Comparison of ENCODE assay signal across 19 cellular contexts in genomic region chr1:183368213-183369108, GRCh38. TPM values are rescaled to one million over a fixed set of nuclear protein-coding genes. Genes with fewer than 3 reads are reported as not detected.
DNase-seq lines count a peak whose midpoint lies in the region; ATAC-seq and TF ChIP-seq lines count a peak whose summit lies in the region.
"Had no signal": no experiment of that assay in that cellular context is flagged by ENCODE, and none has a peak within 500 bp of the region (broad histone marks: within the 10 kb centered on the region; RNA-seq: fewer than 3 reads in every experiment).

No MANE protein-coding gene starts in this region.

- peaks cover 10% of the 10 kb centered on the region; the same call in 1 of the 2 replicates for H3K4me1 ChIP-seq in GM23338 (ENCODE audit: insufficient read depth)
- no peaks in the 10 kb centered on the region for H3K4me1 ChIP-seq in endodermal cell (ENCODE audit: control insufficient read depth, insufficient read depth, low read length)
- H3K4me1 ChIP-seq in neural progenitor cell = no peaks in the 10 kb centered on the region
- H3K4me1 ChIP-seq in mesenchymal stem cell (ENCODE audit: control insufficient read depth, insufficient read depth, low read depth, low read length) = no peaks in the 10 kb centered on the region
- H3K4me1 ChIP-seq: esophagus squamous epithelium, prostate gland had no signal

- H3K9me3 Mint-ChIP-seq in GM23338 (no peaks in the 10 kb centered on the region), endodermal cell (no peaks in the 10 kb centered on the region), neural progenitor cell (no peaks in the 10 kb centered on the region)
- no peaks in the 10 kb centered on the region for H3K9me3 Mint-ChIP-seq in activated CD8-positive, alpha-beta memory T cell treated with anti-CD3 and anti-CD28 coated beads, Interleukin-2, amount 10 ng/mL, durations not matched to agents 7 days and 5 days (ENCODE audit: low read depth)
- H3K9me3 Mint-ChIP-seq: activated naive CD4-positive, alpha-beta T cell treated with anti-CD3 and anti-CD28 coated beads, Interleukin-2, amount 10 ng/mL, durations not matched to agents 7 days and 5 days; activated T-cell treated with anti-CD3 and anti-CD28 coated beads, Interleukin-2, amount 50 U/mL, for 72 hours; central memory CD8-positive, alpha-beta T cell; nephron had no signal

- H3K27ac ChIP-seq in GM23338 (ENCODE audit: low read depth) (no peak overlapping the region), endodermal cell (ENCODE audit: low read depth, low read length) (no peak overlapping the region), neural progenitor cell (no peak overlapping the region), mesenchymal stem cell (ENCODE audit: low read length, poor library complexity, severe bottlenecking) (no peak overlapping the region)
- H3K27ac ChIP-seq: esophagus squamous epithelium, prostate gland had no signal

- H3K36me3 ChIP-seq in GM23338 (ENCODE audit: insufficient read depth) (no peaks in the 10 kb centered on the region), endodermal cell (ENCODE audit: control insufficient read depth, insufficient read depth, low read length) (no peaks in the 10 kb centered on the region), neural progenitor cell (no peaks in the 10 kb centered on the region), mesenchymal stem cell (ENCODE audit: control insufficient read depth in 1 of 2, insufficient read depth in 2 of 2, low read depth in 1 of 2, low read length in 2 of 2) (no peaks in the 10 kb centered on the region)
- H3K36me3 ChIP-seq: esophagus squamous epithelium, prostate gland had no signal

- 89 to 95% methylated on average over 8 to 11 of the region's 11 CpGs for WGBS in endodermal cell (ENCODE audit: insufficient coverage in 1 of 2, insufficient read length in 1 of 2), 2 experiments
- WGBS in mesenchymal stem cell = 85% methylated on average over 9 of the region's 11 CpGs

- H4K20me1 ChIP-seq in GM23338 (replicated peaks; ENCODE audit: insufficient read depth) = no peaks in the 10 kb centered on the region
- no peaks in the 10 kb centered on the region for H4K20me1 ChIP-seq in neural progenitor cell (ENCODE audit: low read depth)

- no peak overlapping the region for H2BK120ac ChIP-seq in mesenchymal stem cell (ENCODE audit: low read depth, low read length)

- H3K36me3 Mint-ChIP-seq in GM23338 (ENCODE audit: low read depth) (no peaks in the 10 kb centered on the region), endodermal cell (ENCODE audit: low read depth) (no peaks in the 10 kb centered on the region), neural progenitor cell (no peaks in the 10 kb centered on the region)
- no peaks in the 10 kb centered on the region for H3K36me3 Mint-ChIP-seq in activated CD8-positive, alpha-beta memory T cell treated with anti-CD3 and anti-CD28 coated beads, Interleukin-2, amount 10 ng/mL, durations not matched to agents 7 days and 5 days
- H3K36me3 Mint-ChIP-seq: activated naive CD4-positive, alpha-beta T cell treated with anti-CD3 and anti-CD28 coated beads, Interleukin-2, amount 10 ng/mL, durations not matched to agents 7 days and 5 days had no signal

- H2BK5ac ChIP-seq in mesenchymal stem cell (ENCODE audit: low read depth, low read length, poor library complexity, severe bottlenecking) = no peak overlapping the region

- CTCF ChIA-PET in activated CD8-positive, alpha-beta memory T cell treated with anti-CD3 and anti-CD28 coated beads, Interleukin-2, amount 10 ng/mL, durations not matched to agents 7 days and 5 days (lab: Charles Lee) = no interaction called here

- no peak overlapping the region for H2BK15ac ChIP-seq in mesenchymal stem cell (ENCODE audit: low read depth, poor library complexity, severe bottlenecking)

- ATAC-seq in GM23338 = peak; percentile 77
- ATAC-seq in activated CD8-positive, alpha-beta memory T cell treated with anti-CD3 and anti-CD28 coated beads, Interleukin-2, amount 10 ng/mL, durations not matched to agents 7 days and 5 days = no peak
- ATAC-seq: activated T-cell treated with anti-CD3 and anti-CD28 coated beads, Interleukin-2, amount 50 U/mL, for 72 hours had no signal

- H3K79me2 ChIP-seq in GM23338 (replicated peaks; ENCODE audit: insufficient read depth) = no peaks in the 10 kb centered on the region
- no peaks in the 10 kb centered on the region for H3K79me2 ChIP-seq in neural progenitor cell (ENCODE audit: low read depth)

- no peak overlapping the region for H3K4ac ChIP-seq in mesenchymal stem cell (ENCODE audit: low read depth in 1 of 2, low read length in 2 of 2)

- no peak overlapping the region for H3K9ac ChIP-seq in endodermal cell (ENCODE audit: extremely low read depth, low read length, poor library complexity, severe bottlenecking)
- no peak overlapping the region for H3K9ac ChIP-seq in neural progenitor cell
- H3K9ac ChIP-seq in mesenchymal stem cell (ENCODE audit: low read length) = no peak overlapping the region

- H3K23ac ChIP-seq in mesenchymal stem cell (ENCODE audit: low read length in 2 of 2) = no peak overlapping the region

- H3K4me3 Mint-ChIP-seq in GM23338 = no peak overlapping the region
- no peak overlapping the region for H3K4me3 Mint-ChIP-seq in endodermal cell
- H3K4me3 Mint-ChIP-seq in neural progenitor cell = no peak overlapping the region
- H3K4me3 Mint-ChIP-seq in activated CD8-positive, alpha-beta memory T cell treated with anti-CD3 and anti-CD28 coated beads, Interleukin-2, amount 10 ng/mL, durations not matched to agents 7 days and 5 days = no peak overlapping the region
- H3K4me3 Mint-ChIP-seq: activated naive CD4-positive, alpha-beta T cell treated with anti-CD3 and anti-CD28 coated beads, Interleukin-2, amount 10 ng/mL, durations not matched to agents 7 days and 5 days; activated T-cell treated with anti-CD3 and anti-CD28 coated beads, Interleukin-2, amount 50 U/mL, for 72 hours; central memory CD8-positive, alpha-beta T cell; nephron had no signal

- H2BK12ac ChIP-seq in mesenchymal stem cell (ENCODE audit: low read length in 2 of 2) = no peak overlapping the region

- peak; percentile 15 to 59; a peak in 3 of 4 replicates for TF ChIP-seq CTCF in GM23338 (conservative IDR thresholded peaks at IDR 0.05; ENCODE audit: low read depth in 2 of 2)
- peak; percentile 19 for TF ChIP-seq CTCF in endodermal cell (conservative IDR thresholded peaks at IDR 0.05)
- peak; percentile 18 for TF ChIP-seq CTCF in neural progenitor cell (IDR thresholded peaks at IDR 0.05)

- H3K9me3 ChIP-seq in endodermal cell (ENCODE audit: control insufficient read depth, low read length) (no peaks in the 10 kb centered on the region), neural progenitor cell (ENCODE audit: low read depth) (no peaks in the 10 kb centered on the region), mesenchymal stem cell (ENCODE audit: control insufficient read depth, low read length) (no peaks in the 10 kb centered on the region)
- H3K9me3 ChIP-seq: esophagus squamous epithelium, prostate gland had no signal

- no peaks in the 10 kb centered on the region for H3K79me1 ChIP-seq in mesenchymal stem cell (replicated peaks; ENCODE audit: low read length, poor library complexity, severe bottlenecking)

- H3K18ac ChIP-seq in mesenchymal stem cell (ENCODE audit: low read depth in 1 of 2, low read length in 2 of 2) = no peak overlapping the region

- no peak overlapping the region for H4K8ac ChIP-seq in mesenchymal stem cell (ENCODE audit: low read length)

- H3K4me1 Mint-ChIP-seq in GM23338 (peaks cover 21% of the 10 kb centered on the region), endodermal cell (peaks cover 24% of the 10 kb centered on the region), neural progenitor cell (peaks cover 25% of the 10 kb centered on the region)
- no peaks in the 10 kb centered on the region for H3K4me1 Mint-ChIP-seq in activated CD8-positive, alpha-beta memory T cell treated with anti-CD3 and anti-CD28 coated beads, Interleukin-2, amount 10 ng/mL, durations not matched to agents 7 days and 5 days
- H3K4me1 Mint-ChIP-seq: activated naive CD4-positive, alpha-beta T cell treated with anti-CD3 and anti-CD28 coated beads, Interleukin-2, amount 10 ng/mL, durations not matched to agents 7 days and 5 days; central memory CD8-positive, alpha-beta T cell had no signal

- H2AFZ ChIP-seq in GM23338 (no peak overlapping the region), neural progenitor cell (replicated peaks) (no peak overlapping the region), mesenchymal stem cell (ENCODE audit: low read depth, low read length) (no peak overlapping the region)

- H3K4me3 ChIP-seq in GM23338 = no peak overlapping the region
- H3K4me3 ChIP-seq in endodermal cell (ENCODE audit: low read length) = no peak overlapping the region
- H3K4me3 ChIP-seq in neural progenitor cell = no peak overlapping the region
- H3K4me3 ChIP-seq in mesenchymal stem cell (ENCODE audit: insufficient read depth in 1 of 2, low read depth in 1 of 2, low read length in 2 of 2) = no peak overlapping the region
- H3K4me3 ChIP-seq: esophagus squamous epithelium, prostate gland had no signal

- H3K14ac ChIP-seq in mesenchymal stem cell (ENCODE audit: low read length in 2 of 2) = no peak overlapping the region

- no peaks in the 10 kb centered on the region for H3K9me2 ChIP-seq in GM23338 (ENCODE audit: insufficient read depth)

- H3K27me3 ChIP-seq in GM23338 (ENCODE audit: insufficient read depth) (no peaks in the 10 kb centered on the region), endodermal cell (ENCODE audit: control insufficient read depth, insufficient read depth, low read length, poor library complexity, severe bottlenecking) (no peaks in the 10 kb centered on the region), neural progenitor cell (no peaks in the 10 kb centered on the region), mesenchymal stem cell (ENCODE audit: control insufficient read depth in 1 of 2, insufficient read depth in 1 of 2, low read length in 2 of 2) (peaks cover 33 to 39% of the 10 kb centered on the region in 2 experiments)

- DNase-seq in GM23338 (ENCODE audit: low spot score) = peak; percentile 42
- peak; percentile 20 for DNase-seq in NCI-H2227 treated with DMSO at 0.1 percent for 48 hours (lab: John Stamatoyannopoulos, UW)
- DNase-seq in endodermal cell = peak; percentile 57
- DNase-seq in neural progenitor cell (ENCODE audit: low spot score) = no peak
- DNase-seq in AG08395 (ENCODE audit: low spot score) = no peak
- no peak for DNase-seq in SK-N-DZ (ENCODE audit: low spot score)
- DNase-seq in mesenchymal stem cell = no peak
- DNase-seq in activated CD8-positive, alpha-beta memory T cell treated with anti-CD3 and anti-CD28 coated beads, Interleukin-2, amount 10 ng/mL, durations not matched to agents 7 days and 5 days = no peak
- DNase-seq: activated CD4-positive, CD25-positive, alpha-beta regulatory T cell treated with anti-CD3 and anti-CD28 coated beads, Interleukin-2, amount 50 U/mL, for 72 hours; activated naive CD4-positive, alpha-beta T cell treated with anti-CD3 and anti-CD28 coated beads, Interleukin-2, amount 10 ng/mL, durations not matched to agents 7 days and 5 days; activated T-cell treated with anti-CD3 and anti-CD28 coated beads, Interleukin-2, amount 50 U/mL, for 72 hours; DND-41; esophagus squamous epithelium; NCI-H1694; NCI-H345; T1000 had no signal

- no peak overlapping the region for H4K91ac ChIP-seq in mesenchymal stem cell (ENCODE audit: low read length)

- no peak overlapping the region for H2AK5ac ChIP-seq in mesenchymal stem cell (ENCODE audit: low read length, severe bottlenecking)

- H3F3A ChIP-seq in GM23338 (replicated peaks; ENCODE audit: low read depth) (no peaks in the 10 kb centered on the region), neural progenitor cell (ENCODE audit: low read depth) (no peaks in the 10 kb centered on the region)

- no peak overlapping the region for H3K4me2 ChIP-seq in GM23338
- H3K4me2 ChIP-seq in neural progenitor cell = no peak overlapping the region
- no peak overlapping the region for H3K4me2 ChIP-seq in mesenchymal stem cell (ENCODE audit: low read length, poor library complexity, severe bottlenecking)

- H3K27ac Mint-ChIP-seq in GM23338 = peak overlapping the region; percentile 45; the same call in 1 of the 2 replicates
- no peak overlapping the region for H3K27ac Mint-ChIP-seq in endodermal cell
- H3K27ac Mint-ChIP-seq in neural progenitor cell = no peak overlapping the region
- no peak overlapping the region for H3K27ac Mint-ChIP-seq in activated CD8-positive, alpha-beta memory T cell treated with anti-CD3 and anti-CD28 coated beads, Interleukin-2, amount 10 ng/mL, durations not matched to agents 7 days and 5 days
- H3K27ac Mint-ChIP-seq: activated naive CD4-positive, alpha-beta T cell treated with anti-CD3 and anti-CD28 coated beads, Interleukin-2, amount 10 ng/mL, durations not matched to agents 7 days and 5 days; activated T-cell treated with anti-CD3 and anti-CD28 coated beads, Interleukin-2, amount 50 U/mL, for 72 hours; nephron had no signal

- no peaks in the 10 kb centered on the region for H3K27me3 Mint-ChIP-seq in GM23338 (ENCODE audit: insufficient read depth, low read depth, poor library complexity)
- peaks cover 1% of the 10 kb centered on the region for H3K27me3 Mint-ChIP-seq in endodermal cell (ENCODE audit: insufficient read depth)
- peaks cover 3% of the 10 kb centered on the region for H3K27me3 Mint-ChIP-seq in neural progenitor cell (ENCODE audit: insufficient read depth, low read depth)
- H3K27me3 Mint-ChIP-seq in activated CD8-positive, alpha-beta memory T cell treated with anti-CD3 and anti-CD28 coated beads, Interleukin-2, amount 10 ng/mL, durations not matched to agents 7 days and 5 days = peaks cover 22% of the 10 kb centered on the region

RNA-seq across cellular contexts. Expression of gene NMNAT2, which starts 49.7 kb away (rescaled TPM):
- 8.5 and 10.0 TPM in 2 replicates for total RNA-seq in GM23338 (2014; rRNA removed; shearing (Covaris generic))
- polyA plus RNA-seq in GM23338 (2016; fragmentation: Nextera tagmentation; extraction: Ambion mirVana) = 3.6 and 3.8 TPM in 2 replicates
- total RNA-seq in endodermal cell = 1 to 10 TPM; 1.7 to 5.1 TPM
- polyA plus RNA-seq in endodermal cell (2013, experiment 1 of 2) = 10.8 TPM
- polyA plus RNA-seq in endodermal cell (2013, experiment 2 of 2) = 10.5 TPM
- 0.49 and 2.7 TPM in 2 replicates for total RNA-seq in neural progenitor cell (ENCODE audit: low replicate concordance)
- 19.0 and 21.1 TPM in 2 replicates for polyA plus RNA-seq in SK-N-DZ (2014; cell fraction: cytosol; rRNA removed)
- polyA plus RNA-seq in SK-N-DZ (2014; cell fraction: nucleus; rRNA removed) = 8.6 and 15.2 TPM in 2 replicates
- 1.5 TPM for polyA plus RNA-seq in mesenchymal stem cell (2013, experiment 1 of 2)
- 0.86 TPM for polyA plus RNA-seq in mesenchymal stem cell (2013, experiment 2 of 2)
- total RNA-seq in activated CD8-positive, alpha-beta memory T cell treated with anti-CD3 and anti-CD28 coated beads, Interleukin-2, amount 10 ng/mL, durations not matched to agents 7 days and 5 days = not detected
- total RNA-seq: activated T-cell treated with anti-CD3 and anti-CD28 coated beads, Interleukin-2, amount 50 U/mL, for 72 hours had no signal

Comparison
In these comparisons a context has a peak if more than half of its experiments do, and no peak if none do; other contexts are left out.
1. DNase-seq: peak in GM23338 (single experiment), NCI-H2227 treated with DMSO at 0.1 percent for 48 hours (single experiment) and endodermal cell (single experiment); none in neural progenitor cell (single experiment), AG08395 (single experiment), SK-N-DZ (single experiment), mesenchymal stem cell (single experiment) and activated CD8-positive, alpha-beta memory T cell treated with anti-CD3 and anti-CD28 coated beads, Interleukin-2, amount 10 ng/mL, durations not matched to agents 7 days and 5 days (single experiment).
2. Peak in every context shown above with its lines, with median percentiles within 50 percentile points of each other: CTCF ChIP-seq.